Comparison of ENCODE assay signal across 1 cellular context in the genomic region with DNA sequence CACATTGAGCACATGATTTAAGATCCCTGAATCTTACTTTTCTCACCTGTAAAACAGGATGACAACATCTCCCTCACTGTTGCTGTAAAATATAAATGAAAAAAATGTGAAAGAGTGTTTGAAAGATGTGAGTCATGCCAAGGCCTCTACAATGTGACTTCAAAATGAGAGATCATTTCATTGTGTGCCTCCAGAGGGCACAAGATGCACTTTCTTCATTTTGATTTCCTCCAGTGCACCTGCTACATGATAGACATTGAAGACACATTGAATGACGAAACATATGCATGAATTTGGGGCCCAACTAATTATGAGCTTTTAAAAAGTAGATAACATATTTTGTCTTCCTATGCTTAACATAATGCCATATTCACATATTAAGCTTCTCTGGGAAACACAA.
TF ChIP-seq lines count a peak whose summit lies in the region.

No MANE protein-coding gene starts in this region.

TF ChIP-seq in GM12878, 131 proteins besides CTCF, POLR2A, EP300 and RAD21 (continued from another document):
- TF ChIP-seq, protein P1, sequence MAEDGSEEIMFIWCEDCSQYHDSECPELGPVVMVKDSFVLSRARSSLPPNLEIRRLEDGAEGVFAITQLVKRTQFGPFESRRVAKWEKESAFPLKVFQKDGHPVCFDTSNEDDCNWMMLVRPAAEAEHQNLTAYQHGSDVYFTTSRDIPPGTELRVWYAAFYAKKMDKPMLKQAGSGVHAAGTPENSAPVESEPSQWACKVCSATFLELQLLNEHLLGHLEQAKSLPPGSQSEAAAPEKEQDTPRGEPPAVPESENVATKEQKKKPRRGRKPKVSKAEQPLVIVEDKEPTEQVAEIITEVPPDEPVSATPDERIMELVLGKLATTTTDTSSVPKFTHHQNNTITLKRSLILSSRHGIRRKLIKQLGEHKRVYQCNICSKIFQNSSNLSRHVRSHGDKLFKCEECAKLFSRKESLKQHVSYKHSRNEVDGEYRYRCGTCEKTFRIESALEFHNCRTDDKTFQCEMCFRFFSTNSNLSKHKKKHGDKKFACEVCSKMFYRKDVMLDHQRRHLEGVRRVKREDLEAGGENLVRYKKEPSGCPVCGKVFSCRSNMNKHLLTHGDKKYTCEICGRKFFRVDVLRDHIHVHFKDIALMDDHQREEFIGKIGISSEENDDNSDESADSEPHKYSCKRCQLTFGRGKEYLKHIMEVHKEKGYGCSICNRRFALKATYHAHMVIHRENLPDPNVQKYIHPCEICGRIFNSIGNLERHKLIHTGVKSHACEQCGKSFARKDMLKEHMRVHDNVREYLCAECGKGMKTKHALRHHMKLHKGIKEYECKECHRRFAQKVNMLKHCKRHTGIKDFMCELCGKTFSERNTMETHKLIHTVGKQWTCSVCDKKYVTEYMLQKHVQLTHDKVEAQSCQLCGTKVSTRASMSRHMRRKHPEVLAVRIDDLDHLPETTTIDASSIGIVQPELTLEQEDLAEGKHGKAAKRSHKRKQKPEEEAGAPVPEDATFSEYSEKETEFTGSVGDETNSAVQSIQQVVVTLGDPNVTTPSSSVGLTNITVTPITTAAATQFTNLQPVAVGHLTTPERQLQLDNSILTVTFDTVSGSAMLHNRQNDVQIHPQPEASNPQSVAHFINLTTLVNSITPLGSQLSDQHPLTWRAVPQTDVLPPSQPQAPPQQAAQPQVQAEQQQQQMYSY (CRISPR knock-in tag; IDR thresholded peaks at IDR 0.05): no peak
- TF ChIP-seq YY1 (IDR thresholded peaks at IDR 0.05; ENCODE audit: low read depth, low read length) (no peak), IKZF1 (conservative IDR thresholded peaks at IDR 0.05) (no peak)
